16 cellular contexts compared by ENCODE assay signal in the genomic region with DNA sequence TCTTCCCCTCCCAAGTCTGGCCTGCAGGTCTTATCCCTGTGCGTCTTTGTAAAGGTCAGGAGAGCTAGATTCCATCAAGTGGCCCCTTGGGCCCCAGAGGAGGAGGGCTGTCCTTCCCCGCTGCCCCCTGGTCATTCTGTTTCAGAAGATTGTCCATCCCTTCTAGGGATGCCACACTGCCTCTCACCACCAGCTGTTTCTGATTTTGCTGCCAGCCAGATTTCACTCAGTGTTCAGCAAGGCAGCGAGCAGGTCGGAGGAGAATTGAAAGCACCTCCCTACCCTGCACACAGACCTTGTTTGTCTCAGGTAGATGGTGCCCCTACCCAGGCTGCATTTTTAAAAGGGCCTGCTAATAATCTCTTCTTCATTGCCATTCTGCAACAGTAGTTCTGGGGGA. TPM values are rescaled to one million over a fixed set of nuclear protein-coding genes. Genes with fewer than 3 reads are reported as not detected.
DNase-seq lines count a peak whose midpoint lies in the region; ATAC-seq and TF ChIP-seq lines count a peak whose summit lies in the region.
"Had no signal": no experiment of that assay in that cellular context is flagged by ENCODE, and none has a peak within 500 bp of the region (broad histone marks: within the 10 kb centered on the region; RNA-seq: fewer than 3 reads in every experiment).

No MANE protein-coding gene starts in this region.

- no peaks in the 10 kb centered on the region for H3K9me3 Mint-ChIP-seq in chondrocyte (ENCODE audit: low read depth)
- H3K9me3 Mint-ChIP-seq: CD8-positive, alpha-beta T cell had no signal

- H3K9me3 ChIP-seq in cardiac muscle cell (ENCODE audit: low read depth) (no peaks in the 10 kb centered on the region), mesenchymal stem cell (ENCODE audit: control insufficient read depth, low read length) (no peaks in the 10 kb centered on the region)
- H3K9me3 ChIP-seq: A549, HAP-1 had no signal

- peak overlapping the region in 1 of 2 experiments; percentile 56 for H3K4ac ChIP-seq in mesenchymal stem cell (ENCODE audit: low read depth in 1 of 2, low read length in 2 of 2)

- H3K27ac Mint-ChIP-seq in chondrocyte (ENCODE audit: unreplicated experiment): no peak overlapping the region
- H3K27ac Mint-ChIP-seq: CD8-positive, alpha-beta T cell had no signal

- peak overlapping the region in 1 of 2 experiments; percentile 60 for H2BK12ac ChIP-seq in mesenchymal stem cell (ENCODE audit: low read length in 2 of 2)

- H3K27ac ChIP-seq in cardiac muscle cell (peak overlapping the region; percentile 12), mesenchymal stem cell (ENCODE audit: low read length, poor library complexity, severe bottlenecking) (peak overlapping the region; percentile 70)
- H3K27ac ChIP-seq: 22Rv1, A549 had no signal

- 66% methylated on average over 4 of the region's 4 CpGs for WGBS in mesenchymal stem cell

- H3K4me1 ChIP-seq in cardiac muscle cell (ENCODE audit: low read depth) (peaks cover 30% of the 10 kb centered on the region), mesenchymal stem cell (ENCODE audit: control insufficient read depth, insufficient read depth, low read depth, low read length) (peaks cover 27% of the 10 kb centered on the region)
- H3K4me1 ChIP-seq: A549, HAP-1 had no signal

- no peaks in the 10 kb centered on the region for H3K27me3 ChIP-seq in cardiac muscle cell
- H3K27me3 ChIP-seq in mesenchymal stem cell (ENCODE audit: control insufficient read depth in 1 of 2, insufficient read depth in 1 of 2, low read length in 2 of 2): no peaks in the 10 kb centered on the region

- H3K14ac ChIP-seq in mesenchymal stem cell (ENCODE audit: low read length in 2 of 2): no peak overlapping the region

- H2AFZ ChIP-seq in mesenchymal stem cell (ENCODE audit: low read depth, low read length): no peak overlapping the region

- H2BK5ac ChIP-seq in mesenchymal stem cell (ENCODE audit: low read depth, low read length, poor library complexity, severe bottlenecking): no peak overlapping the region

- H3K4me3 Mint-ChIP-seq in chondrocyte (ENCODE audit: unreplicated experiment): no peak overlapping the region
- H3K4me3 Mint-ChIP-seq: CD8-positive, alpha-beta T cell had no signal

- H4K91ac ChIP-seq in mesenchymal stem cell (ENCODE audit: low read length): no peak overlapping the region

- peak overlapping the region in 1 of 2 experiments; percentile 29 for H3K18ac ChIP-seq in mesenchymal stem cell (ENCODE audit: low read depth in 1 of 2, low read length in 2 of 2)

- no peak overlapping the region for H3K9ac ChIP-seq in mesenchymal stem cell (ENCODE audit: low read length)

- H3K27me3 Mint-ChIP-seq in chondrocyte (ENCODE audit: low read depth): no peaks in the 10 kb centered on the region

- no peak overlapping the region for H2BK120ac ChIP-seq in mesenchymal stem cell (ENCODE audit: low read depth, low read length)

- H3K4me2 ChIP-seq in mesenchymal stem cell (ENCODE audit: low read length, poor library complexity, severe bottlenecking): no peak overlapping the region
- H3K4me2 ChIP-seq: A549 had no signal

- DNase-seq in cardiac muscle cell (ENCODE audit: low read depth in 1 of 2, low spot score in 1 of 2): no peak
- no peak for DNase-seq in cardiac septum (ENCODE audit: low spot score)
- peak; percentile 9 for DNase-seq in mesenchymal stem cell
- no peak for DNase-seq in MV-4-11 (lab: John Stamatoyannopoulos, UW)
- no peak for DNase-seq in HPDE6-E6E7 (ENCODE audit: extremely low spot score)
- no peak for DNase-seq in chondrocyte (ENCODE audit: low spot score)
- DNase-seq: AML-193; Calu3; CD8-positive, alpha-beta T cell; DMS79 treated with DMSO at 0.1 percent for 48 hours had no signal

- peaks cover 39% of the 10 kb centered on the region for H3K36me3 Mint-ChIP-seq in chondrocyte (ENCODE audit: low read depth)

- H3K4me1 Mint-ChIP-seq in chondrocyte (ENCODE audit: low read depth): no peaks in the 10 kb centered on the region

- no peaks in the 10 kb centered on the region for H3K79me1 ChIP-seq in mesenchymal stem cell (replicated peaks; ENCODE audit: low read length, poor library complexity, severe bottlenecking)

- H3K4me3 ChIP-seq in cardiac muscle cell: no peak overlapping the region
- no peak overlapping the region for H3K4me3 ChIP-seq in mesenchymal stem cell (ENCODE audit: insufficient read depth in 1 of 2, low read depth in 1 of 2, low read length in 2 of 2)
- H3K4me3 ChIP-seq: A549, GM12878, HAP-1 had no signal

- H3K36me3 ChIP-seq in cardiac muscle cell (no peaks in the 10 kb centered on the region), mesenchymal stem cell (ENCODE audit: control insufficient read depth in 1 of 2, insufficient read depth in 2 of 2, low read depth in 1 of 2, low read length in 2 of 2) (peaks cover 69 to 89% of the 10 kb centered on the region in 2 experiments)

- no peak overlapping the region for H3K23ac ChIP-seq in mesenchymal stem cell (ENCODE audit: low read length in 2 of 2)

- intact Hi-C loops in cardiac septum (cut with DNase I): no loop called here

- ATAC-seq in SK-N-SH treated with all-trans-retinoic acid at 6 μM for 48 hours (peak; percentile 85), HG03139 (IDR thresholded peaks at IDR 0.05; ENCODE audit: unreplicated experiment) (no peak)
- ATAC-seq: A549; CD8-positive, alpha-beta T cell; GM12878 had no signal

- H4K8ac ChIP-seq in mesenchymal stem cell (ENCODE audit: low read length): no peak overlapping the region

- peak overlapping the region; percentile 63 for H2AK5ac ChIP-seq in mesenchymal stem cell (ENCODE audit: low read length, severe bottlenecking)

- H2BK15ac ChIP-seq in mesenchymal stem cell (ENCODE audit: low read depth, poor library complexity, severe bottlenecking): no peak overlapping the region

- TF ChIP-seq CTCF in cardiac muscle cell (IDR thresholded peaks at IDR 0.05; ENCODE audit: low read depth, low read length) (no peak), chondrocyte (IDR thresholded peaks at IDR 0.05) (no peak)

TF ChIP-seq in SK-N-SH treated with all-trans-retinoic acid at 6 μM for 48 hours, 23 proteins besides CTCF, POLR2A, EP300 and RAD21 (continues in another document):
- no peak for TF ChIP-seq BACH2 (CRISPR knock-in tag; IDR thresholded peaks at IDR 0.05; ENCODE audit: borderline replicate concordance)
- TF ChIP-seq ZC3H10 (CRISPR knock-in tag; IDR thresholded peaks at IDR 0.05): no peak
- TF ChIP-seq CSDC2 (CRISPR knock-in tag; IDR thresholded peaks at IDR 0.05): no peak
- no peak for TF ChIP-seq ZFP3 (CRISPR knock-in tag; IDR thresholded peaks at IDR 0.05)
- TF ChIP-seq OSR1 (CRISPR knock-in tag; IDR thresholded peaks at IDR 0.05): no peak
- TF ChIP-seq, protein P1, sequence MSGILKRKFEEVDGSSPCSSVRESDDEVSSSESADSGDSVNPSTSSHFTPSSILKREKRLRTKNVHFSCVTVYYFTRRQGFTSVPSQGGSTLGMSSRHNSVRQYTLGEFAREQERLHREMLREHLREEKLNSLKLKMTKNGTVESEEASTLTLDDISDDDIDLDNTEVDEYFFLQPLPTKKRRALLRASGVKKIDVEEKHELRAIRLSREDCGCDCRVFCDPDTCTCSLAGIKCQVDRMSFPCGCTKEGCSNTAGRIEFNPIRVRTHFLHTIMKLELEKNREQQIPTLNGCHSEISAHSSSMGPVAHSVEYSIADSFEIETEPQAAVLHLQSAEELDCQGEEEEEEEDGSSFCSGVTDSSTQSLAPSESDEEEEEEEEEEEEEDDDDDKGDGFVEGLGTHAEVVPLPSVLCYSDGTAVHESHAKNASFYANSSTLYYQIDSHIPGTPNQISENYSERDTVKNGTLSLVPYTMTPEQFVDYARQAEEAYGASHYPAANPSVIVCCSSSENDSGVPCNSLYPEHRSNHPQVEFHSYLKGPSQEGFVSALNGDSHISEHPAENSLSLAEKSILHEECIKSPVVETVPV (CRISPR knock-in tag; IDR thresholded peaks at IDR 0.05): no peak
- no peak for TF ChIP-seq GLIS3 (CRISPR knock-in tag; IDR thresholded peaks at IDR 0.05)
- no peak for TF ChIP-seq ZNF70 (CRISPR knock-in tag; IDR thresholded peaks at IDR 0.05)
- TF ChIP-seq SNAI2 (CRISPR knock-in tag; IDR thresholded peaks at IDR 0.05): no peak
- TF ChIP-seq, protein P2, sequence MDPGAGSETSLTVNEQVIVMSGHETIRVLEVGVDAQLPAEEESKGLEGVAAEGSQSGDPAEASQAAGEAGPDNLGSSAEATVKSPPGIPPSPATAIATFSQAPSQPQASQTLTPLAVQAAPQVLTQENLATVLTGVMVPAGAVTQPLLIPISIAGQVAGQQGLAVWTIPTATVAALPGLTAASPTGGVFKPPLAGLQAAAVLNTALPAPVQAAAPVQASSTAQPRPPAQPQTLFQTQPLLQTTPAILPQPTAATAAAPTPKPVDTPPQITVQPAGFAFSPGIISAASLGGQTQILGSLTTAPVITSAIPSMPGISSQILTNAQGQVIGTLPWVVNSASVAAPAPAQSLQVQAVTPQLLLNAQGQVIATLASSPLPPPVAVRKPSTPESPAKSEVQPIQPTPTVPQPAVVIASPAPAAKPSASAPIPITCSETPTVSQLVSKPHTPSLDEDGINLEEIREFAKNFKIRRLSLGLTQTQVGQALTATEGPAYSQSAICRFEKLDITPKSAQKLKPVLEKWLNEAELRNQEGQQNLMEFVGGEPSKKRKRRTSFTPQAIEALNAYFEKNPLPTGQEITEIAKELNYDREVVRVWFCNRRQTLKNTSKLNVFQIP (CRISPR knock-in tag; IDR thresholded peaks at IDR 0.05; ENCODE audit: borderline replicate concordance, low read depth): no peak
- no peak for TF ChIP-seq PPARA (CRISPR knock-in tag; IDR thresholded peaks at IDR 0.05; ENCODE audit: borderline replicate concordance)
- no peak for TF ChIP-seq TCF4 (CRISPR knock-in tag; IDR thresholded peaks at IDR 0.05; ENCODE audit: borderline replicate concordance)
- TF ChIP-seq ZNF8 (CRISPR knock-in tag; IDR thresholded peaks at IDR 0.05): no peak

RNA-seq across cellular contexts. Expression of a gene that starts 21.7 kb away (rescaled TPM):
- 45.9 and 73.1 TPM in 2 replicates for total RNA-seq in cardiac muscle cell
- 56.2 and 96.8 TPM in 2 replicates for polyA plus RNA-seq in cardiac muscle cell
- total RNA-seq in cardiac septum: 27.6 TPM
- polyA plus RNA-seq in mesenchymal stem cell (2013, experiment 1 of 2): 29.5 TPM
- 30.4 TPM for polyA plus RNA-seq in mesenchymal stem cell (2013, experiment 2 of 2)
- 46.8 to 48.9 TPM (median 47.4 TPM) in 3 replicates for total RNA-seq in chondrocyte

RNA-seq across cellular contexts. Expression of a gene that starts 49.4 kb away (rescaled TPM):
- total RNA-seq in cardiac muscle cell (78.2 and 87.3 TPM in 2 replicates), cardiac septum (10.1 TPM), chondrocyte (98.7 to 108 TPM (median 98.7 TPM) in 3 replicates)
- 95.1 and 111 TPM in 2 replicates for polyA plus RNA-seq in cardiac muscle cell
- polyA plus RNA-seq in mesenchymal stem cell (2013, experiment 1 of 2): 126 TPM
- 126 TPM for polyA plus RNA-seq in mesenchymal stem cell (2013, experiment 2 of 2)
